ENCODE assay signal across 35 cellular contexts in the genomic region with DNA sequence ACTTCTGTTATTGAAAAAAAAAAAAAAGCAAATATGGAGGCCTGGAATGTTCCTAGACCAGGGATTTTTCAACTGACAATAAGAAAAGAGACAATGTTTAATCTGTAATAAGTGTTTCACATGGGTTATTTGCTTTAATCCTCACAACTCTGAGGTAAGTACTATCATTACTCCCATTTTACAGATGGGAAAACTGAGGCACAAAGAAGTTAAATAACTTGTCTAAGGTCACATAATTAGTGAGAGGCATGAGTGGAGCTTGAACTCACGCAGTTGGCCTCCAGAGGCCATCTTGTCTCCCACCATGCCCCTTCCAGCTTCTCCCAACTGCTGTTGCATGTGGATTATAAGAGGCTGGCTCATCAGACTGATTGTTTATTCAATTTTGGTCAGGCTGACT. TPM values are rescaled to one million over a fixed set of nuclear protein-coding genes. Genes with fewer than 3 reads are reported as not detected.
"Had no signal": no experiment of that assay in that cellular context is flagged by ENCODE, and none has a peak within 500 bp of the region (broad histone marks: within the 10 kb centered on the region; RNA-seq: fewer than 3 reads in every experiment).

No MANE protein-coding gene starts in this region.

- H3K4me1 ChIP-seq: adrenal gland, body of pancreas, breast epithelium had no signal

- H3K9me3 ChIP-seq: adrenal gland, body of pancreas, breast epithelium had no signal

- DNase-seq: activated B cell treated with CpG ODN at 0.5 μM for 24 hours; activated CD4-positive, alpha-beta memory T cell treated with anti-CD3 and anti-CD28 coated beads for 36 hours; activated CD4-positive, alpha-beta T cell treated with anti-CD3 and anti-CD28 coated beads for 4 hours; activated CD4-positive, alpha-beta T cell treated with anti-CD3 and anti-CD28 coated beads, Interleukin-2, amount 10 ng/mL, durations not matched to agents 24 days and 14 days; activated CD4-positive, alpha-beta T cell treated with anti-CD3 and anti-CD28 coated beads, Interleukin-2, amount 50 U/mL, for 1 hour; activated CD4-positive, alpha-beta T cell treated with anti-CD3 and anti-CD28 coated beads, Interleukin-2, amount 50 U/mL, for 4 hours; activated CD4-positive, CD25-positive, alpha-beta regulatory T cell treated with anti-CD3 and anti-CD28 coated beads, Interleukin-2, amount 50 U/mL, for 72 hours; activated CD8-positive, alpha-beta memory T cell treated with anti-CD3 and anti-CD28 coated beads, Interleukin-2, amount 50 U/mL, for 4 hours; activated CD8-positive, alpha-beta T cell treated with anti-CD3 and anti-CD28 coated beads for 36 hours; activated effector memory CD4-positive, alpha-beta T cell treated with anti-CD3 and anti-CD28 coated beads, Interleukin-2, amount 50 U/mL, for 16 hours; activated gamma-delta T cell treated with Interleukin-2 at 50 U/mL for 16 hours; activated naive CD4-positive, alpha-beta T cell; activated naive CD4-positive, alpha-beta T cell treated with anti-CD3 and anti-CD28 coated beads for 36 hours; activated naive CD4-positive, alpha-beta T cell treated with anti-CD3 and anti-CD28 coated beads, Interleukin-2, amount 50 U/mL, for 16 hours; activated naive CD8-positive, alpha-beta T cell treated with anti-CD3 and anti-CD28 coated beads for 36 hours; activated T-cell treated with anti-CD3 and anti-CD28 coated beads for 4 hours; activated T-cell treated with anti-CD3 and anti-CD28 coated beads, Interleukin-2, amount 50 U/mL, for 1 hour; activated T-cell treated with anti-CD3 and anti-CD28 coated beads, Interleukin-2, amount 50 U/mL, for 4 hours; activated T-cell treated with anti-CD3 and anti-CD28 coated beads, Interleukin-2, amount 50 U/mL, for 72 hours; adrenal gland; amniotic stem cell; aorta; body of pancreas; brain microvascular endothelial cell; central memory CD4-positive, alpha-beta T cell; T-helper 2 cell; T-helper 9 cell had no signal

- H3K36me3 ChIP-seq: adrenal gland, brain microvascular endothelial cell, breast epithelium had no signal

- H3K27me3 ChIP-seq: adrenal gland, body of pancreas, brain microvascular endothelial cell, breast epithelium had no signal

- H3K27ac ChIP-seq: adrenal gland, body of pancreas, brain microvascular endothelial cell, breast epithelium, VCaP had no signal

- H3K4me3 ChIP-seq: adrenal gland, body of pancreas, breast epithelium had no signal

- ATAC-seq: activated CD8-positive, alpha-beta T cell treated with anti-CD3 and anti-CD28 coated beads for 36 hours; activated naive CD4-positive, alpha-beta T cell treated with anti-CD3 and anti-CD28 coated beads, Interleukin-2, amount 50 U/mL, for 72 hours; activated T-cell treated with anti-CD3 and anti-CD28 coated beads, Interleukin-2, amount 50 U/mL, for 4 hours; activated T-cell treated with anti-CD3 and anti-CD28 coated beads, Interleukin-2, amount 50 U/mL, for 72 hours; activated T-helper 17 cell treated with anti-CD3 and anti-CD28 coated beads, Interleukin-2, amount 50 U/mL, for 72 hours; body of pancreas had no signal

- FAIRE-seq: astrocyte, TTC549 had no signal

RNA-seq across cellular contexts. Expression of gene CREB5, which starts 36.6 kb away (rescaled TPM):
- total RNA-seq: activated CD4-positive, alpha-beta T cell treated with anti-CD3 and anti-CD28 coated beads, Interleukin-2, amount 10 ng/mL, durations not matched to agents 24 days and 14 days; activated CD8-positive, alpha-beta memory T cell treated with anti-CD3 and anti-CD28 coated beads for 36 hours; activated T-helper 1 cell treated with anti-CD3 and anti-CD28 coated beads, Interleukin-12 subunit alpha, Interleukin-12 subunit beta, Interleukin-2, Interleukin-4 antibody, amounts not matched to agents 30 ng/mL and 10 ng/mL and 1 ng/mL, durations not matched to agents 14 hours and 24 hours and 36 hours had no signal
